1 cellular context compared by ENCODE assay signal in the genomic region with DNA sequence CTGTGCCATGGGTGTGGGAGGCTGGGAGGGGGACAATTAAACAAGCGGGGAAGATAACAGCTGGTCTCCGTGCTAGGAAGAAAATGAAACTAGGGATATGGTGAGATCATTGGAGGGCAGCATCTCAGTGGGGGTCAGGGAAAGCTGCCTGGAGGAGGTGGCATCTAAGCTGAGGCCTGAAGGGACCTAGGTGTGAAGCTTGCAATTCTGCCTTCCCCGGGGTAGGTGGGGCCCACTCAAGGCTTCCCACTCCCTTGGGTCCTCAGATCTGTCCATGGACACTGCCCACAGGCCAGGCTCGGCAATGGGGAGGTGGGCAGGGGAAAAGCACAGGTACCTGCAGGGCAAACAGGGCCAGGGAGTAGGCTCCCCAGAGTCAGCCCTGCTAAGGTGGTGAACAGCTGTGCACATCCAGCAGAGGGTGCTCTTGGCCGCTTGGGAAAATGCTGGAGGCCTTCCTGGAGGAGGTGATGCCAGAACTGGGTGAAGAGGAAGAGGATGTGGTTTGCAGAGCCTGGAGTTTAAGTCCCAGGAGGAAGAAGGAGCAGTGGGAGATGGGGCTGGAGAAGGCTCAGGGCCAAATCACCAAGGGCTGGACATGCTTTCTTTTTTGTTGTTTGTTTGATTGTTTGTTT.
TF ChIP-seq lines count a peak whose summit lies in the region.

No MANE protein-coding gene starts in this region.

TF ChIP-seq in K562, 482 proteins besides CTCF, POLR2A, EP300 and RAD21 (continued from another document and continues in another):
- TF ChIP-seq, protein P1, sequence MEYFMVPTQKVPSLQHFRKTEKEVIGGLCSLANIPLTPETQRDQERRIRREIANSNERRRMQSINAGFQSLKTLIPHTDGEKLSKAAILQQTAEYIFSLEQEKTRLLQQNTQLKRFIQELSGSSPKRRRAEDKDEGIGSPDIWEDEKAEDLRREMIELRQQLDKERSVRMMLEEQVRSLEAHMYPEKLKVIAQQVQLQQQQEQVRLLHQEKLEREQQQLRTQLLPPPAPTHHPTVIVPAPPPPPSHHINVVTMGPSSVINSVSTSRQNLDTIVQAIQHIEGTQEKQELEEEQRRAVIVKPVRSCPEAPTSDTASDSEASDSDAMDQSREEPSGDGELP (CRISPR knock-in tag; IDR thresholded peaks at IDR 0.05; ENCODE audit: borderline replicate concordance), result 0 out of 2 replicates have a peak, but pooled peaks have one; percentile 26
- TF ChIP-seq CBX8 (IDR thresholded peaks at IDR 0.05; ENCODE audit: borderline replicate concordance, extremely low read depth, low read depth, low read length, poor library complexity, severe bottlenecking) (no peak), NR1H2 (CRISPR knock-in tag; IDR thresholded peaks at IDR 0.05) (no peak), HSF4 (CRISPR knock-in tag; IDR thresholded peaks at IDR 0.05; ENCODE audit: borderline replicate concordance) (no peak), HDAC3 (IDR thresholded peaks at IDR 0.05; ENCODE audit: borderline replicate concordance, partially characterized antibody) (no peak), NEUROD1 (IDR thresholded peaks at IDR 0.05; ENCODE audit: borderline replicate concordance, low read depth, low read length, partially characterized antibody) (no peak), HDAC8 (tag; IDR thresholded peaks at IDR 0.05) (no peak), ZNF436 (CRISPR knock-in tag; IDR thresholded peaks at IDR 0.05) (peak; percentile 98), BCOR (IDR thresholded peaks at IDR 0.05) (peak; percentile 95), ZBTB1 (CRISPR knock-in tag; IDR thresholded peaks at IDR 0.05; ENCODE audit: borderline replicate concordance, low read depth) (no peak), ZZZ3 (IDR thresholded peaks at IDR 0.05) (no peak), PRMT5 (CRISPR knock-in tag; IDR thresholded peaks at IDR 0.05) (no peak), DACH1 (IDR thresholded peaks at IDR 0.05; ENCODE audit: partially characterized antibody) (peak; percentile 57), PTBP1 (IDR thresholded peaks at IDR 0.05; ENCODE audit: low read depth, low read length) (peak; percentile 97), PHTF2 (CRISPR knock-in tag; IDR thresholded peaks at IDR 0.05) (no peak), NFIX (CRISPR knock-in tag; IDR thresholded peaks at IDR 0.05; ENCODE audit: low read depth) (no peak), ZNF134 (CRISPR knock-in tag; conservative IDR thresholded peaks at IDR 0.05) (no peak), HNRNPL (IDR thresholded peaks at IDR 0.05; ENCODE audit: low read depth, low read length) (no peak), SMAD1 (IDR thresholded peaks at IDR 0.05; ENCODE audit: low read depth, low read length, partially characterized antibody) (no peak), MCM7 (IDR thresholded peaks at IDR 0.05) (no peak), ZNF766 (CRISPR knock-in tag; conservative IDR thresholded peaks at IDR 0.05) (no peak), ZC3H4 (CRISPR knock-in tag; IDR thresholded peaks at IDR 0.05; ENCODE audit: borderline replicate concordance) (no peak), NELFE (IDR thresholded peaks at IDR 0.05; ENCODE audit: insufficient read depth, insufficient read length) (no peak), NFATC3 (IDR thresholded peaks at IDR 0.05) (no peak), SAFB (IDR thresholded peaks at IDR 0.05; ENCODE audit: borderline replicate concordance, low read depth, low read length) (no peak), SAP30 (IDR thresholded peaks at IDR 0.05; ENCODE audit: borderline replicate concordance, insufficient read depth, low read depth, low read length, poor library complexity, severe bottlenecking) (no peak), ADNP (tag; IDR thresholded peaks at IDR 0.05) (no peak), PCBP1 (IDR thresholded peaks at IDR 0.05; ENCODE audit: low read depth, low read length, poor library complexity, severe bottlenecking) (no peak), MYNN (IDR thresholded peaks at IDR 0.05) (no peak), MYNN (CRISPR knock-in tag; IDR thresholded peaks at IDR 0.05) (no peak), BRD4 (IDR thresholded peaks at IDR 0.05) (no peak), SREBF1 (IDR thresholded peaks at IDR 0.05; ENCODE audit: borderline replicate concordance, low read depth, low read length) (no peak), ZC3H8 (IDR thresholded peaks at IDR 0.05) (no peak), KHSRP (IDR thresholded peaks at IDR 0.05) (no peak), ESRRA (IDR thresholded peaks at IDR 0.05; ENCODE audit: borderline replicate concordance, low read depth) (peak; percentile 40; the same call in 1 of the 2 replicates), RBM25 (IDR thresholded peaks at IDR 0.05; ENCODE audit: low read depth, low read length, severe bottlenecking) (peak; percentile 92), ZFP36 (IDR thresholded peaks at IDR 0.05; ENCODE audit: low read depth, low read length, partially characterized antibody) (peak; percentile 100), ARID2 (IDR thresholded peaks at IDR 0.05) (no peak), POLR2G (IDR thresholded peaks at IDR 0.05; ENCODE audit: low read depth, low read length) (no peak), CCNT2 (IDR thresholded peaks at IDR 0.05; ENCODE audit: borderline replicate concordance, extremely low read depth, insufficient read length, low read depth, low read length) (no peak), PRPF4 (IDR thresholded peaks at IDR 0.05; ENCODE audit: insufficient read depth, low read depth, low read length, poor library complexity, severe bottlenecking) (no peak), SIN3B (IDR thresholded peaks at IDR 0.05; ENCODE audit: low read depth) (no peak), NCOA1 (IDR thresholded peaks at IDR 0.05; ENCODE audit: low read depth) (no peak), KDM1A (IDR thresholded peaks at IDR 0.05) (peak; percentile 67 to 81)
- TF ChIP-seq, protein P2, sequence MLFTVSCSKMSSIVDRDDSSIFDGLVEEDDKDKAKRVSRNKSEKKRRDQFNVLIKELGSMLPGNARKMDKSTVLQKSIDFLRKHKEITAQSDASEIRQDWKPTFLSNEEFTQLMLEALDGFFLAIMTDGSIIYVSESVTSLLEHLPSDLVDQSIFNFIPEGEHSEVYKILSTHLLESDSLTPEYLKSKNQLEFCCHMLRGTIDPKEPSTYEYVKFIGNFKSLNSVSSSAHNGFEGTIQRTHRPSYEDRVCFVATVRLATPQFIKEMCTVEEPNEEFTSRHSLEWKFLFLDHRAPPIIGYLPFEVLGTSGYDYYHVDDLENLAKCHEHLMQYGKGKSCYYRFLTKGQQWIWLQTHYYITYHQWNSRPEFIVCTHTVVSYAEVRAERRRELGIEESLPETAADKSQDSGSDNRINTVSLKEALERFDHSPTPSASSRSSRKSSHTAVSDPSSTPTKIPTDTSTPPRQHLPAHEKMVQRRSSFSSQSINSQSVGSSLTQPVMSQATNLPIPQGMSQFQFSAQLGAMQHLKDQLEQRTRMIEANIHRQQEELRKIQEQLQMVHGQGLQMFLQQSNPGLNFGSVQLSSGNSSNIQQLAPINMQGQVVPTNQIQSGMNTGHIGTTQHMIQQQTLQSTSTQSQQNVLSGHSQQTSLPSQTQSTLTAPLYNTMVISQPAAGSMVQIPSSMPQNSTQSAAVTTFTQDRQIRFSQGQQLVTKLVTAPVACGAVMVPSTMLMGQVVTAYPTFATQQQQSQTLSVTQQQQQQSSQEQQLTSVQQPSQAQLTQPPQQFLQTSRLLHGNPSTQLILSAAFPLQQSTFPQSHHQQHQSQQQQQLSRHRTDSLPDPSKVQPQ (CRISPR knock-in tag; IDR thresholded peaks at IDR 0.05; ENCODE audit: borderline replicate concordance), result no peak
- TF ChIP-seq, protein P3, sequence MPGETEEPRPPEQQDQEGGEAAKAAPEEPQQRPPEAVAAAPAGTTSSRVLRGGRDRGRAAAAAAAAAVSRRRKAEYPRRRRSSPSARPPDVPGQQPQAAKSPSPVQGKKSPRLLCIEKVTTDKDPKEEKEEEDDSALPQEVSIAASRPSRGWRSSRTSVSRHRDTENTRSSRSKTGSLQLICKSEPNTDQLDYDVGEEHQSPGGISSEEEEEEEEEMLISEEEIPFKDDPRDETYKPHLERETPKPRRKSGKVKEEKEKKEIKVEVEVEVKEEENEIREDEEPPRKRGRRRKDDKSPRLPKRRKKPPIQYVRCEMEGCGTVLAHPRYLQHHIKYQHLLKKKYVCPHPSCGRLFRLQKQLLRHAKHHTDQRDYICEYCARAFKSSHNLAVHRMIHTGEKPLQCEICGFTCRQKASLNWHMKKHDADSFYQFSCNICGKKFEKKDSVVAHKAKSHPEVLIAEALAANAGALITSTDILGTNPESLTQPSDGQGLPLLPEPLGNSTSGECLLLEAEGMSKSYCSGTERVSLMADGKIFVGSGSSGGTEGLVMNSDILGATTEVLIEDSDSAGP (CRISPR knock-in tag; IDR thresholded peaks at IDR 0.05), result no peak
- TF ChIP-seq, protein P4, sequence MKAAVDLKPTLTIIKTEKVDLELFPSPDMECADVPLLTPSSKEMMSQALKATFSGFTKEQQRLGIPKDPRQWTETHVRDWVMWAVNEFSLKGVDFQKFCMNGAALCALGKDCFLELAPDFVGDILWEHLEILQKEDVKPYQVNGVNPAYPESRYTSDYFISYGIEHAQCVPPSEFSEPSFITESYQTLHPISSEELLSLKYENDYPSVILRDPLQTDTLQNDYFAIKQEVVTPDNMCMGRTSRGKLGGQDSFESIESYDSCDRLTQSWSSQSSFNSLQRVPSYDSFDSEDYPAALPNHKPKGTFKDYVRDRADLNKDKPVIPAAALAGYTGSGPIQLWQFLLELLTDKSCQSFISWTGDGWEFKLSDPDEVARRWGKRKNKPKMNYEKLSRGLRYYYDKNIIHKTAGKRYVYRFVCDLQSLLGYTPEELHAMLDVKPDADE (conservative IDR thresholded peaks at IDR 0.05; ENCODE audit: control insufficient read depth, low read depth, low read length), result no peak
- TF ChIP-seq, protein P5, sequence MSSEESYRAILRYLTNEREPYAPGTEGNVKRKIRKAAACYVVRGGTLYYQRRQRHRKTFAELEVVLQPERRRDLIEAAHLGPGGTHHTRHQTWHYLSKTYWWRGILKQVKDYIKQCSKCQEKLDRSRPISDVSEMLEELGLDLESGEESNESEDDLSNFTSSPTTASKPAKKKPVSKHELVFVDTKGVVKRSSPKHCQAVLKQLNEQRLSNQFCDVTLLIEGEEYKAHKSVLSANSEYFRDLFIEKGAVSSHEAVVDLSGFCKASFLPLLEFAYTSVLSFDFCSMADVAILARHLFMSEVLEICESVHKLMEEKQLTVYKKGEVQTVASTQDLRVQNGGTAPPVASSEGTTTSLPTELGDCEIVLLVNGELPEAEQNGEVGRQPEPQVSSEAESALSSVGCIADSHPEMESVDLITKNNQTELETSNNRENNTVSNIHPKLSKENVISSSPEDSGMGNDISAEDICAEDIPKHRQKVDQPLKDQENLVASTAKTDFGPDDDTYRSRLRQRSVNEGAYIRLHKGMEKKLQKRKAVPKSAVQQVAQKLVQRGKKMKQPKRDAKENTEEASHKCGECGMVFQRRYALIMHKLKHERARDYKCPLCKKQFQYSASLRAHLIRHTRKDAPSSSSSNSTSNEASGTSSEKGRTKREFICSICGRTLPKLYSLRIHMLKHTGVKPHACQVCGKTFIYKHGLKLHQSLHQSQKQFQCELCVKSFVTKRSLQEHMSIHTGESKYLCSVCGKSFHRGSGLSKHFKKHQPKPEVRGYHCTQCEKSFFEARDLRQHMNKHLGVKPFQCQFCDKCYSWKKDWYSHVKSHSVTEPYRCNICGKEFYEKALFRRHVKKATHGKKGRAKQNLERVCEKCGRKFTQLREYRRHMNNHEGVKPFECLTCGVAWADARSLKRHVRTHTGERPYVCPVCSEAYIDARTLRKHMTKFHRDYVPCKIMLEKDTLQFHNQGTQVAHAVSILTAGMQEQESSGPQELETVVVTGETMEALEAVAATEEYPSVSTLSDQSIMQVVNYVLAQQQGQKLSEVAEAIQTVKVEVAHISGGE (CRISPR knock-in tag; IDR thresholded peaks at IDR 0.05), result no peak
- TF ChIP-seq, protein P6, sequence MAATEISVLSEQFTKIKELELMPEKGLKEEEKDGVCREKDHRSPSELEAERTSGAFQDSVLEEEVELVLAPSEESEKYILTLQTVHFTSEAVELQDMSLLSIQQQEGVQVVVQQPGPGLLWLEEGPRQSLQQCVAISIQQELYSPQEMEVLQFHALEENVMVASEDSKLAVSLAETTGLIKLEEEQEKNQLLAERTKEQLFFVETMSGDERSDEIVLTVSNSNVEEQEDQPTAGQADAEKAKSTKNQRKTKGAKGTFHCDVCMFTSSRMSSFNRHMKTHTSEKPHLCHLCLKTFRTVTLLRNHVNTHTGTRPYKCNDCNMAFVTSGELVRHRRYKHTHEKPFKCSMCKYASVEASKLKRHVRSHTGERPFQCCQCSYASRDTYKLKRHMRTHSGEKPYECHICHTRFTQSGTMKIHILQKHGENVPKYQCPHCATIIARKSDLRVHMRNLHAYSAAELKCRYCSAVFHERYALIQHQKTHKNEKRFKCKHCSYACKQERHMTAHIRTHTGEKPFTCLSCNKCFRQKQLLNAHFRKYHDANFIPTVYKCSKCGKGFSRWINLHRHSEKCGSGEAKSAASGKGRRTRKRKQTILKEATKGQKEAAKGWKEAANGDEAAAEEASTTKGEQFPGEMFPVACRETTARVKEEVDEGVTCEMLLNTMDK (IDR thresholded peaks at IDR 0.05; ENCODE audit: borderline replicate concordance, insufficient read depth, low read depth, low read length, poor library complexity, severe bottlenecking), result no peak
- TF ChIP-seq, protein P7, sequence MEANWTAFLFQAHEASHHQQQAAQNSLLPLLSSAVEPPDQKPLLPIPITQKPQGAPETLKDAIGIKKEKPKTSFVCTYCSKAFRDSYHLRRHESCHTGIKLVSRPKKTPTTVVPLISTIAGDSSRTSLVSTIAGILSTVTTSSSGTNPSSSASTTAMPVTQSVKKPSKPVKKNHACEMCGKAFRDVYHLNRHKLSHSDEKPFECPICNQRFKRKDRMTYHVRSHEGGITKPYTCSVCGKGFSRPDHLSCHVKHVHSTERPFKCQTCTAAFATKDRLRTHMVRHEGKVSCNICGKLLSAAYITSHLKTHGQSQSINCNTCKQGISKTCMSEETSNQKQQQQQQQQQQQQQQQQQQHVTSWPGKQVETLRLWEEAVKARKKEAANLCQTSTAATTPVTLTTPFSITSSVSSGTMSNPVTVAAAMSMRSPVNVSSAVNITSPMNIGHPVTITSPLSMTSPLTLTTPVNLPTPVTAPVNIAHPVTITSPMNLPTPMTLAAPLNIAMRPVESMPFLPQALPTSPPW (CRISPR knock-in tag; IDR thresholded peaks at IDR 0.05), result no peak
- TF ChIP-seq, protein P8, sequence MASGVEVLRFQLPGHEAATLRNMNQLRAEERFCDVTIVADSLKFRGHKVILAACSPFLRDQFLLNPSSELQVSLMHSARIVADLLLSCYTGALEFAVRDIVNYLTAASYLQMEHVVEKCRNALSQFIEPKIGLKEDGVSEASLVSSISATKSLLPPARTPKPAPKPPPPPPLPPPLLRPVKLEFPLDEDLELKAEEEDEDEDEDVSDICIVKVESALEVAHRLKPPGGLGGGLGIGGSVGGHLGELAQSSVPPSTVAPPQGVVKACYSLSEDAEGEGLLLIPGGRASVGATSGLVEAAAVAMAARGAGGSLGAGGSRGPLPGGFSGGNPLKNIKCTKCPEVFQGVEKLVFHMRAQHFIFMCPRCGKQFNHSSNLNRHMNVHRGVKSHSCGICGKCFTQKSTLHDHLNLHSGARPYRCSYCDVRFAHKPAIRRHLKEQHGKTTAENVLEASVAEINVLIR (CRISPR knock-in tag; IDR thresholded peaks at IDR 0.05), result no peak
- TF ChIP-seq, protein P9, sequence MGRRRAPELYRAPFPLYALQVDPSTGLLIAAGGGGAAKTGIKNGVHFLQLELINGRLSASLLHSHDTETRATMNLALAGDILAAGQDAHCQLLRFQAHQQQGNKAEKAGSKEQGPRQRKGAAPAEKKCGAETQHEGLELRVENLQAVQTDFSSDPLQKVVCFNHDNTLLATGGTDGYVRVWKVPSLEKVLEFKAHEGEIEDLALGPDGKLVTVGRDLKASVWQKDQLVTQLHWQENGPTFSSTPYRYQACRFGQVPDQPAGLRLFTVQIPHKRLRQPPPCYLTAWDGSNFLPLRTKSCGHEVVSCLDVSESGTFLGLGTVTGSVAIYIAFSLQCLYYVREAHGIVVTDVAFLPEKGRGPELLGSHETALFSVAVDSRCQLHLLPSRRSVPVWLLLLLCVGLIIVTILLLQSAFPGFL (CRISPR knock-in tag; IDR thresholded peaks at IDR 0.05), result no peak
